ENCODE assay signal across 18 cellular contexts in genomic region chr9:18896531-18897179, GRCh38.
DNase-seq lines count a peak whose midpoint lies in the region; ATAC-seq and TF ChIP-seq lines count a peak whose summit lies in the region.
"Had no signal": no experiment of that assay in that cellular context is flagged by ENCODE, and none has a peak within 500 bp of the region (broad histone marks: within the 10 kb centered on the region; RNA-seq: fewer than 3 reads in every experiment).

No MANE protein-coding gene starts in this region.

- H3K9me3 ChIP-seq in left lung = peaks cover 0 to 29% of the 10 kb centered on the region in 2 donors

- H3K36me3 ChIP-seq in left lung = no peaks in the 10 kb centered on the region
- H3K36me3 ChIP-seq: right atrium auricular region had no signal

- H3K27me3 ChIP-seq in left lung = no peaks in the 10 kb centered on the region
- H3K27me3 ChIP-seq: right atrium auricular region had no signal

- ATAC-seq in GM21717 (IDR thresholded peaks at IDR 0.05; ENCODE audit: unreplicated experiment) = peak; percentile 54
- ATAC-seq in left lung = no peak
- no peak for ATAC-seq in HG02938 (IDR thresholded peaks at IDR 0.05; ENCODE audit: unreplicated experiment)
- ATAC-seq: T-cell had no signal

- intact Hi-C loops in left lung (cut with DNase I) = no loop called here

- no peak overlapping the region for H3K4me3 ChIP-seq in left lung
- H3K4me3 ChIP-seq: right atrium auricular region had no signal

- H3K4me1 ChIP-seq in left lung = no peaks in the 10 kb centered on the region
- H3K4me1 ChIP-seq: right atrium auricular region had no signal

- no peak overlapping the region for H3K27ac ChIP-seq in left lung
- H3K27ac ChIP-seq: right atrium auricular region, RWPE1, VCaP had no signal

- TF ChIP-seq CTCF in left lung (IDR thresholded peaks at IDR 0.05) = no peak

- peak; percentile 49 for DNase-seq in activated effector memory CD4-positive, alpha-beta T cell treated with anti-CD3 and anti-CD28 coated beads, Interleukin-2, amount 50 U/mL, for 16 hours
- no peak for DNase-seq in activated effector memory CD4-positive, alpha-beta T cell treated with Interleukin-2 at 50 U/mL for 16 hours
- DNase-seq in SKM-1 treated with dmso at 0.1 percent for 144 hours (lab: John Stamatoyannopoulos, UW; ENCODE audit: unreplicated experiment) (peak; percentile 38), glomerular visceral epithelial cell (ENCODE audit: extremely low spot score) (peak; percentile 58), left lung (no peak), HT-29 (ENCODE audit: low spot score) (no peak)
- DNase-seq: activated CD8-positive, alpha-beta memory T cell treated with anti-CD3 and anti-CD28 coated beads, Interleukin-2, amount 50 U/mL, for 48 hours; caudate nucleus; CD8-positive, alpha-beta memory T cell; effector CD4-positive, alpha-beta T cell; NCI-H2081; NCI-H748 treated with DMSO at 0.1 percent for 48 hours; T-cell had no signal

Comparison
In these comparisons a context has a peak if more than half of its experiments do, and no peak if none do; other contexts are left out.
1. DNase-seq: peak in activated effector memory CD4-positive, alpha-beta T cell treated with anti-CD3 and anti-CD28 coated beads, Interleukin-2, amount 50 U/mL, for 16 hours (single experiment), SKM-1 treated with dmso at 0.1 percent for 144 hours (single experiment) and glomerular visceral epithelial cell (single experiment); none in activated effector memory CD4-positive, alpha-beta T cell treated with Interleukin-2 at 50 U/mL for 16 hours (single experiment), left lung (0 of 2) and HT-29 (single experiment).